ENCODE assay signal across 1 cellular context in the genomic region with DNA sequence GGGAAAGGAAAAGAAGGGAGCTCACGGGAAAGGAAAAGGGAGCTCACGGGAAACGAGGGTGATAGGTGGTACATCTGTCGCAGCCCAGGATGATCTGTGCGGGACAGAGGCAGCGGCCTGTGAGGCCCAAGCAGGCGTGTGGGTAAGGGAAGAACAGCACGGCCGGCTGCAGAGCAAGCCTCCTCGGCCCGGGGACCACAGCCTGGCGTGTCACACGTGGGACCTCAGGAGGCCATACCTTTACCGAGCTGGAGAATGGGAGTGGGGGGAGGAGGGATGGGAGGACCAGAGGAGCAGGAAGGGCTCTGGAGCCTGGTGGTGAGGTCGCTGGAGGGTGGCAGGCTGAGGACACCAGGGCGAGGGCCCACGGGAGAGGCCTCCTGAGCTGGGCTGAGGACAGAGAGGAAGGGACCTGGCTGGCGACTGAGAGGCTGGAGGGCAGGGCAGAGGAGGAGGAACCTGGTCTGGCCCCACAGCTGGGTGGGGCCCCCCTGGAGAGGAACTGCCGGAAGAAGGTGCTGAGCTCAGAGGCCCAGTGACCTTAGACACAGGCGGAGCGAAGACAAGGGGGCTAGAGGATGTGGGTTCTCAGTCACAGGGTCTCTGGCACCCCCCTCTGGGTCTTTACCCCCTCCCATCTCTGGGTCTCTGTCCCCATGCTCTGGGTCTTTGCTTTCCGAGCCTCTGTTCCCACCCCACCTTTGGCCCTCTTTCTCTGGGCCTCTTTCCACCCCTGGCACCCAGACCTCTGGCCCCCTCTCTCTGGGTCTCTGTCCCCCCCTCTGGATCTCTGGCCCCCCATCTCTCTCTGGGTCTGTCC.
TF ChIP-seq lines count a peak whose summit lies in the region.

No MANE protein-coding gene starts in this region.

TF ChIP-seq in H1, 55 proteins besides CTCF, POLR2A, EP300 and RAD21:
- TF ChIP-seq POLR2AphosphoS5 (IDR thresholded peaks at IDR 0.05; ENCODE audit: low read depth, low read length), result peak; percentile 72
- TF ChIP-seq, protein P1, sequence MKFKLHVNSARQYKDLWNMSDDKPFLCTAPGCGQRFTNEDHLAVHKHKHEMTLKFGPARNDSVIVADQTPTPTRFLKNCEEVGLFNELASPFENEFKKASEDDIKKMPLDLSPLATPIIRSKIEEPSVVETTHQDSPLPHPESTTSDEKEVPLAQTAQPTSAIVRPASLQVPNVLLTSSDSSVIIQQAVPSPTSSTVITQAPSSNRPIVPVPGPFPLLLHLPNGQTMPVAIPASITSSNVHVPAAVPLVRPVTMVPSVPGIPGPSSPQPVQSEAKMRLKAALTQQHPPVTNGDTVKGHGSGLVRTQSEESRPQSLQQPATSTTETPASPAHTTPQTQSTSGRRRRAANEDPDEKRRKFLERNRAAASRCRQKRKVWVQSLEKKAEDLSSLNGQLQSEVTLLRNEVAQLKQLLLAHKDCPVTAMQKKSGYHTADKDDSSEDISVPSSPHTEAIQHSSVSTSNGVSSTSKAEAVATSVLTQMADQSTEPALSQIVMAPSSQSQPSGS (IDR thresholded peaks at IDR 0.05; ENCODE audit: low read length), result peak; percentile 67; the same call in 1 of the 2 replicates
- TF ChIP-seq CBX8 (IDR thresholded peaks at IDR 0.05; ENCODE audit: borderline replicate concordance, low read depth, low read length), result no peak
- TF ChIP-seq EZH2 (IDR thresholded peaks at IDR 0.05; ENCODE audit: low read depth, low read length, severe bottlenecking), result no peak
- no peak for TF ChIP-seq KDM4A (IDR thresholded peaks at IDR 0.05; ENCODE audit: low read depth, low read length, severe bottlenecking)
- TF ChIP-seq SP4 (IDR thresholded peaks at IDR 0.05; ENCODE audit: low read length), result no peak
- TF ChIP-seq CTBP2 (IDR thresholded peaks at IDR 0.05; ENCODE audit: borderline replicate concordance, insufficient read depth, insufficient read length, low read length), result no peak
